Comparison of ENCODE assay signal across 17 cellular contexts in genomic region chr7:26038201-26038990, GRCh38.
DNase-seq lines count a peak whose midpoint lies in the region; ATAC-seq and TF ChIP-seq lines count a peak whose summit lies in the region.
"Had no signal": no experiment of that assay in that cellular context is flagged by ENCODE, and none has a peak within 500 bp of the region (broad histone marks: within the 10 kb centered on the region; RNA-seq: fewer than 3 reads in every experiment).

No MANE protein-coding gene starts in this region.

- intact Hi-C loops in A673 (cut with micrococcal nuclease; ENCODE audit: unreplicated experiment) (no loop called here), psoas muscle (cut with DNase I) (no loop called here)
- intact Hi-C loops in activated T-helper 2 cell treated with anti-CD3 and anti-CD28 coated beads, Interferon-gamma antibody, Interleukin-2, Interleukin-4, amounts not matched to agents 10 μg/mL and 5 μg/mL and 100 μg/mL, durations not matched to agents 14 hours and 24 hours and 36 hours (cut with micrococcal nuclease) = no loop called here
- intact Hi-C loops in naive thymus-derived CD4-positive, alpha-beta T cell (cut with micrococcal nuclease) = no loop called here

- H3K27me3 ChIP-seq in A673 (replicated peaks; ENCODE audit: insufficient read depth, low read depth, low read length, poor library complexity) (no peaks in the 10 kb centered on the region), psoas muscle (ENCODE audit: insufficient read depth in 3 of 3, low read length in 2 of 3) (peaks cover 0 to 13% (median 2%) of the 10 kb centered on the region in 3 donors)
- no peaks in the 10 kb centered on the region for H3K27me3 ChIP-seq in naive thymus-derived CD4-positive, alpha-beta T cell (ENCODE audit: control insufficient read depth in 2 of 2, insufficient read depth in 2 of 2, low read length in 2 of 2)
- H3K27me3 ChIP-seq: MG63 had no signal

- CTCF ChIA-PET in A673 (lab: Charles Lee) = interaction anchor here (0.6 kb wide), 1 partner anchor 247 kb away, joined by 3 read pairs; no protein-coding TSS in a partner anchor
- CTCF ChIA-PET in HEK293 (lab: Yijun Ruan, JAX) = interaction anchor here (0.6 to 0.9 kb wide), 4 partner anchors 53 to 1855 kb away, joined by 3 to 4 read pairs (median 3); no protein-coding TSS in a partner anchor
- CTCF ChIA-PET in naive thymus-derived CD4-positive, alpha-beta T cell (lab: Charles Lee) = no interaction called here

- H3K27me3 Mint-ChIP-seq in activated T-helper 2 cell treated with anti-CD3 and anti-CD28 coated beads, Interferon-gamma antibody, Interleukin-2, Interleukin-4, amounts not matched to agents 10 μg/mL and 5 μg/mL and 100 μg/mL, durations not matched to agents 14 hours and 24 hours and 36 hours (ENCODE audit: low read depth) = peaks cover 13% of the 10 kb centered on the region
- peaks cover 26 to 49% (median 35%) of the 10 kb centered on the region in 5 donors for H3K27me3 Mint-ChIP-seq in naive thymus-derived CD4-positive, alpha-beta T cell

- no peak for ATAC-seq in naive thymus-derived CD4-positive, alpha-beta T cell
- no peak for ATAC-seq in HG03520 (IDR thresholded peaks at IDR 0.05; ENCODE audit: unreplicated experiment)
- ATAC-seq in psoas muscle = no peak
- no peak for ATAC-seq in HG03175 (IDR thresholded peaks at IDR 0.05; ENCODE audit: unreplicated experiment)

- no peaks in the 10 kb centered on the region for H3K36me3 Mint-ChIP-seq in activated T-helper 2 cell treated with anti-CD3 and anti-CD28 coated beads, Interferon-gamma antibody, Interleukin-2, Interleukin-4, amounts not matched to agents 10 μg/mL and 5 μg/mL and 100 μg/mL, durations not matched to agents 14 hours and 24 hours and 36 hours (ENCODE audit: low read depth)
- H3K36me3 Mint-ChIP-seq in naive thymus-derived CD4-positive, alpha-beta T cell = peaks cover 0 to 4% (median 0%) of the 10 kb centered on the region in 5 donors

- H3K9me3 ChIP-seq in A673 (ENCODE audit: low read depth, low read length, poor library complexity, severe bottlenecking) (no peaks in the 10 kb centered on the region), HEK293 (ENCODE audit: control insufficient read depth, insufficient read depth, low read depth, low read length) (no peaks in the 10 kb centered on the region), psoas muscle (no peaks in the 10 kb centered on the region)
- H3K9me3 ChIP-seq in naive thymus-derived CD4-positive, alpha-beta T cell (ENCODE audit: control insufficient read depth in 2 of 3, low read length in 3 of 3) = no peaks in the 10 kb centered on the region
- H3K9me3 ChIP-seq: MG63 had no signal

- TF ChIP-seq CTCF in A673 (conservative IDR thresholded peaks at IDR 0.05; ENCODE audit: low read depth, low read length) (no peak), HEK293 (tag by site-specific recombination; IDR thresholded peaks at IDR 0.05) (no peak), psoas muscle (IDR thresholded peaks at IDR 0.05) (no peak)

- peak overlapping the region; percentile 50 for H3K27ac Mint-ChIP-seq in activated T-helper 2 cell treated with anti-CD3 and anti-CD28 coated beads, Interferon-gamma antibody, Interleukin-2, Interleukin-4, amounts not matched to agents 10 μg/mL and 5 μg/mL and 100 μg/mL, durations not matched to agents 14 hours and 24 hours and 36 hours
- peak overlapping the region in 3 of 9 donors; percentile 41 to 86 (median 46) for H3K27ac Mint-ChIP-seq in naive thymus-derived CD4-positive, alpha-beta T cell
- H3K27ac Mint-ChIP-seq: B cell; CD4-positive, alpha-beta T cell had no signal

- POLR2A ChIA-PET in A673 (lab: Charles Lee; ENCODE audit: low non-redundant PET) = no interaction called here
- POLR2A ChIA-PET in HEK293 (lab: Yijun Ruan, JAX) = no interaction called here
- POLR2A ChIA-PET in naive thymus-derived CD4-positive, alpha-beta T cell (lab: Charles Lee) = interaction anchor here (0.6 to 1.2 kb wide), 2 partner anchors 74 to 91 kb away, joined by 3 to 4 read pairs; no protein-coding TSS in a partner anchor

- H3K4me1 Mint-ChIP-seq in activated T-helper 2 cell treated with anti-CD3 and anti-CD28 coated beads, Interferon-gamma antibody, Interleukin-2, Interleukin-4, amounts not matched to agents 10 μg/mL and 5 μg/mL and 100 μg/mL, durations not matched to agents 14 hours and 24 hours and 36 hours (ENCODE audit: low read depth) = peaks cover 10% of the 10 kb centered on the region
- H3K4me1 Mint-ChIP-seq in naive thymus-derived CD4-positive, alpha-beta T cell = peaks cover 0 to 10% (median 9%) of the 10 kb centered on the region in 7 donors
- H3K4me1 Mint-ChIP-seq: B cell had no signal

- peak; percentile 42 for DNase-seq in A673 (ENCODE audit: low spot score)
- DNase-seq in activated T-helper 2 cell treated with anti-CD3 and anti-CD28 coated beads, Interferon-gamma antibody, Interleukin-2, Interleukin-4, amounts not matched to agents 10 μg/mL and 5 μg/mL and 100 μg/mL, durations not matched to agents 14 hours and 24 hours and 36 hours (ENCODE audit: low spot score) = no peak
- no peak for DNase-seq in naive thymus-derived CD4-positive, alpha-beta T cell
- no peak for DNase-seq in NCI-H2171 treated with DMSO at 0.1 percent for 48 hours (lab: John Stamatoyannopoulos, UW)
- DNase-seq in psoas muscle = no peak
- DNase-seq: CD4-positive, alpha-beta T cell; DND-41; GDM1; MG63; NCI-H2029 treated with DMSO at 0.1 percent for 48 hours; NCI-H2227 treated with DMSO at 0.1 percent for 48 hours; NCI-H524 treated with DMSO at 0.1 percent for 48 hours; Right ventricle myocardium superior had no signal

- H3K4me1 ChIP-seq in A673 (ENCODE audit: insufficient read depth, low read length, poor library complexity, severe bottlenecking) (peaks cover 8% of the 10 kb centered on the region), HEK293 (ENCODE audit: control insufficient read depth, insufficient read depth, low read length) (no peaks in the 10 kb centered on the region), psoas muscle (no peaks in the 10 kb centered on the region)
- no peaks in the 10 kb centered on the region for H3K4me1 ChIP-seq in naive thymus-derived CD4-positive, alpha-beta T cell (ENCODE audit: control insufficient read depth in 2 of 2, insufficient read depth in 2 of 2, low read length in 2 of 2)

- no TSS peak for BruUV-seq in A673 (replicated peaks; lab: Mats Ljungman, UMichigan)

- H3K4me3 ChIP-seq in A673 (ENCODE audit: low read depth, low read length, poor library complexity, severe bottlenecking) (no peak overlapping the region), HEK293 (ENCODE audit: low read depth, low read length) (no peak overlapping the region), psoas muscle (no peak overlapping the region)
- no peak overlapping the region for H3K4me3 ChIP-seq in naive thymus-derived CD4-positive, alpha-beta T cell (ENCODE audit: low read length)
- H3K4me3 ChIP-seq: MG63 had no signal

- 46 to 52% (median 51%) methylated on average over 9 of the region's 9 CpGs for WGBS in psoas muscle, 3 donors

- no peak overlapping the region for H3K27ac ChIP-seq in A673 (ENCODE audit: low read depth, low read length, poor library complexity, severe bottlenecking)
- no peak overlapping the region for H3K27ac ChIP-seq in HEK293 (ENCODE audit: extremely low read depth, low read depth, low read length)
- no peak overlapping the region for H3K27ac ChIP-seq in naive thymus-derived CD4-positive, alpha-beta T cell (ENCODE audit: low read depth, low read length)
- no peak overlapping the region for H3K27ac ChIP-seq in psoas muscle

- no peak overlapping the region for H3K4me3 Mint-ChIP-seq in activated T-helper 2 cell treated with anti-CD3 and anti-CD28 coated beads, Interferon-gamma antibody, Interleukin-2, Interleukin-4, amounts not matched to agents 10 μg/mL and 5 μg/mL and 100 μg/mL, durations not matched to agents 14 hours and 24 hours and 36 hours (ENCODE audit: low read depth)
- H3K4me3 Mint-ChIP-seq in naive thymus-derived CD4-positive, alpha-beta T cell = peak overlapping the region in 9 of 10 donors; percentile 12 to 68 (median 47)
- H3K4me3 Mint-ChIP-seq: B cell; CD4-positive, alpha-beta T cell had no signal

- H3K36me3 ChIP-seq in A673 (ENCODE audit: insufficient read depth, low read length, poor library complexity, severe bottlenecking) = no peaks in the 10 kb centered on the region
- no peaks in the 10 kb centered on the region for H3K36me3 ChIP-seq in HEK293 (ENCODE audit: control insufficient read depth in 2 of 2, insufficient read depth in 1 of 2, low read length in 2 of 2)
- H3K36me3 ChIP-seq in naive thymus-derived CD4-positive, alpha-beta T cell (ENCODE audit: control insufficient read depth in 2 of 3, insufficient read depth in 3 of 3, low read length in 3 of 3) = no peaks in the 10 kb centered on the region
- no peaks in the 10 kb centered on the region for H3K36me3 ChIP-seq in psoas muscle (ENCODE audit: insufficient read depth in 1 of 2, low read depth in 1 of 2)
- H3K36me3 ChIP-seq: MG63 had no signal

- H3K9me3 Mint-ChIP-seq in activated T-helper 2 cell treated with anti-CD3 and anti-CD28 coated beads, Interferon-gamma antibody, Interleukin-2, Interleukin-4, amounts not matched to agents 10 μg/mL and 5 μg/mL and 100 μg/mL, durations not matched to agents 14 hours and 24 hours and 36 hours = no peaks in the 10 kb centered on the region
- H3K9me3 Mint-ChIP-seq in naive thymus-derived CD4-positive, alpha-beta T cell = peaks cover 0 to 3% (median 0%) of the 10 kb centered on the region in 11 donors
- H3K9me3 Mint-ChIP-seq: CD4-positive, alpha-beta T cell had no signal

TF ChIP-seq in HEK293, 187 proteins besides CTCF, POLR2A, EP300 and RAD21:
- TF ChIP-seq ZFHX2 (tag by site-specific recombination; conservative IDR thresholded peaks at IDR 0.05) = peak; percentile 76
- peak; percentile 63 for TF ChIP-seq EGR2 (tag by site-specific recombination; IDR thresholded peaks at IDR 0.05; ENCODE audit: low read depth)
- no peak for TF ChIP-seq PRDM4 (tag by site-specific recombination; IDR thresholded peaks at IDR 0.05)
